22 cellular contexts compared by ENCODE assay signal in genomic region chr10:26746111-26746510, GRCh38. TPM values are rescaled to one million over a fixed set of nuclear protein-coding genes. Genes with fewer than 3 reads are reported as not detected.
A peak's percentile ranks its signal among the peaks of the same experiment; 100 is the strongest.
DNase-seq lines count a peak whose midpoint lies in the region; ATAC-seq and TF ChIP-seq lines count a peak whose summit lies in the region.
"Had no signal": no experiment of that assay in that cellular context is flagged by ENCODE, and none has a peak within 500 bp of the region (broad histone marks: within the 10 kb centered on the region; RNA-seq: fewer than 3 reads in every experiment).

No MANE protein-coding gene starts in this region.

- H3K27me3 ChIP-seq in H7 (ENCODE audit: control insufficient read depth, insufficient read depth, low read length), result no peaks in the 10 kb centered on the region
- H3K27me3 ChIP-seq: uterus had no signal

- no peak overlapping the region for H3K4me3 ChIP-seq in H7 (ENCODE audit: insufficient read depth, low read depth, low read length)
- H3K4me3 ChIP-seq: PC-9, psoas muscle, uterus had no signal

- no peak for TF ChIP-seq CTCF in natural killer cell (IDR thresholded peaks at IDR 0.05)

- H3K9me3 Mint-ChIP-seq in natural killer cell, result no peaks in the 10 kb centered on the region
- no peaks in the 10 kb centered on the region for H3K9me3 Mint-ChIP-seq in natural killer cell treated with Interleukin-12 subunit alpha and Interleukin-12 subunit beta and Interleukin-15 and Interleukin-18, amount 100 ng/mL, for 72 hours
- H3K9me3 Mint-ChIP-seq in T-helper 1 cell treated with Interleukin-12 subunit alpha and Interleukin-12 subunit beta and Interleukin-4 antibody, amounts not matched to agents 30 μg/mL and 1 μg/mL, for 36 hours, result peaks cover 3% of the 10 kb centered on the region
- H3K9me3 Mint-ChIP-seq in effector memory CD8-positive, alpha-beta T cell, result no peaks in the 10 kb centered on the region
- H3K9me3 Mint-ChIP-seq: neural crest cell had no signal

- intact Hi-C loops in natural killer cell (cut with micrococcal nuclease), result no loop called here

- peaks cover 4 to 16% of the 10 kb centered on the region in 2 donors for H3K4me1 Mint-ChIP-seq in natural killer cell
- H3K4me1 Mint-ChIP-seq in natural killer cell treated with Interleukin-12 subunit alpha and Interleukin-12 subunit beta and Interleukin-15 and Interleukin-18, amount 100 ng/mL, for 72 hours (ENCODE audit: low read depth in 2 of 2), result peaks cover 10 to 21% of the 10 kb centered on the region in 2 donors
- peaks cover 34% of the 10 kb centered on the region for H3K4me1 Mint-ChIP-seq in T-helper 1 cell treated with Interleukin-12 subunit alpha and Interleukin-12 subunit beta and Interleukin-4 antibody, amounts not matched to agents 30 μg/mL and 1 μg/mL, for 36 hours (ENCODE audit: low read depth)
- H3K4me1 Mint-ChIP-seq in effector memory CD8-positive, alpha-beta T cell (ENCODE audit: low read depth in 2 of 2), result peaks cover 0 to 4% of the 10 kb centered on the region in 2 donors
- H3K4me1 Mint-ChIP-seq: neural crest cell had no signal

- H3K4me3 Mint-ChIP-seq in natural killer cell, result no peak overlapping the region
- no peak overlapping the region for H3K4me3 Mint-ChIP-seq in natural killer cell treated with Interleukin-12 subunit alpha and Interleukin-12 subunit beta and Interleukin-15 and Interleukin-18, amount 100 ng/mL, for 72 hours
- no peak overlapping the region for H3K4me3 Mint-ChIP-seq in T-helper 1 cell treated with Interleukin-12 subunit alpha and Interleukin-12 subunit beta and Interleukin-4 antibody, amounts not matched to agents 30 μg/mL and 1 μg/mL, for 36 hours
- H3K4me3 Mint-ChIP-seq in effector memory CD8-positive, alpha-beta T cell, result no peak overlapping the region
- H3K4me3 Mint-ChIP-seq: neural crest cell had no signal

- no peaks in the 10 kb centered on the region for H3K27me3 Mint-ChIP-seq in natural killer cell (ENCODE audit: low read depth in 2 of 2)
- H3K27me3 Mint-ChIP-seq in natural killer cell treated with Interleukin-12 subunit alpha and Interleukin-12 subunit beta and Interleukin-15 and Interleukin-18, amount 100 ng/mL, for 72 hours, result no peaks in the 10 kb centered on the region
- H3K27me3 Mint-ChIP-seq in T-helper 1 cell treated with Interleukin-12 subunit alpha and Interleukin-12 subunit beta and Interleukin-4 antibody, amounts not matched to agents 30 μg/mL and 1 μg/mL, for 36 hours (ENCODE audit: low read depth), result no peaks in the 10 kb centered on the region
- H3K27me3 Mint-ChIP-seq in effector memory CD8-positive, alpha-beta T cell, result no peaks in the 10 kb centered on the region

- ATAC-seq in natural killer cell (no peak), HG03354 (IDR thresholded peaks at IDR 0.05; ENCODE audit: poor library complexity, severe bottlenecking, unreplicated experiment) (no peak)
- ATAC-seq in natural killer cell treated with Interleukin-12 subunit alpha and Interleukin-12 subunit beta and Interleukin-15 and Interleukin-18, amount 100 ng/mL, for 72 hours, result no peak
- no peak for ATAC-seq in effector memory CD8-positive, alpha-beta T cell (replicated peaks)
- ATAC-seq: psoas muscle had no signal

- DNase-seq in natural killer cell (no peak), H7 (no peak), SHP77 treated with DMSO at 0.1 percent for 48 hours (lab: John Stamatoyannopoulos, UW) (no peak)
- no peak for DNase-seq in natural killer cell treated with Interleukin-12 subunit alpha and Interleukin-12 subunit beta and Interleukin-15 and Interleukin-18, amount 100 ng/mL, for 72 hours (ENCODE audit: low spot score)
- no peak for DNase-seq in effector memory CD8-positive, alpha-beta T cell
- no peak for DNase-seq in stimulated activated naive CD4-positive, alpha-beta T cell (lab: John Stamatoyannopoulos, UW)
- DNase-seq: activated gamma-delta T cell; Caco-2; GDM1; hypothalamus; kidney glomerular epithelial cell; mesendoderm; NCI-H1105 treated with DMSO at 0.1 percent for 48 hours; PC-9; psoas muscle; SK-N-SH; small intestine; stimulated activated CD4-positive, alpha-beta T cell treated with anti-CD3 and anti-CD28 coated beads, Interleukin-4, amount 100 ng/mL, for 1 hour; uterus had no signal

- peaks cover 3% of the 10 kb centered on the region for H3K36me3 ChIP-seq in H7 (replicated peaks; ENCODE audit: control insufficient read depth, insufficient read depth, low read length)
- H3K36me3 ChIP-seq: uterus had no signal

- H3K36me3 Mint-ChIP-seq in natural killer cell, result no peaks in the 10 kb centered on the region
- peaks cover 22% of the 10 kb centered on the region for H3K36me3 Mint-ChIP-seq in natural killer cell treated with Interleukin-12 subunit alpha and Interleukin-12 subunit beta and Interleukin-15 and Interleukin-18, amount 100 ng/mL, for 72 hours
- H3K36me3 Mint-ChIP-seq in T-helper 1 cell treated with Interleukin-12 subunit alpha and Interleukin-12 subunit beta and Interleukin-4 antibody, amounts not matched to agents 30 μg/mL and 1 μg/mL, for 36 hours (ENCODE audit: low read depth), result peaks cover 45% of the 10 kb centered on the region
- peaks cover 63% of the 10 kb centered on the region for H3K36me3 Mint-ChIP-seq in effector memory CD8-positive, alpha-beta T cell (ENCODE audit: insufficient read depth)

- H3K27ac Mint-ChIP-seq in natural killer cell, result peak overlapping the region; percentile 62 to 73
- H3K27ac Mint-ChIP-seq in natural killer cell treated with Interleukin-12 subunit alpha and Interleukin-12 subunit beta and Interleukin-15 and Interleukin-18, amount 100 ng/mL, for 72 hours, result peak overlapping the region in 1 of 2 donors; percentile 24
- H3K27ac Mint-ChIP-seq in T-helper 1 cell treated with Interleukin-12 subunit alpha and Interleukin-12 subunit beta and Interleukin-4 antibody, amounts not matched to agents 30 μg/mL and 1 μg/mL, for 36 hours, result peak overlapping the region; percentile 62
- peak overlapping the region; percentile 33 to 71 for H3K27ac Mint-ChIP-seq in effector memory CD8-positive, alpha-beta T cell

RNA-seq across cellular contexts. Expression of gene PDSS1, which starts 48.6 kb away (rescaled TPM):
- 1 to 10 TPM; 3.5 to 4.4 (median 3.7) TPM for total RNA-seq in natural killer cell
- 10 to 100 TPM; 14.0 to 31.3 TPM for total RNA-seq in natural killer cell treated with Interleukin-12 subunit alpha and Interleukin-12 subunit beta and Interleukin-15 and Interleukin-18, amount 100 ng/mL, for 72 hours
- 17.4 and 18.1 TPM in 2 replicates for total RNA-seq in H7 (2014; rRNA removed; shearing (Covaris generic))
